In the genomic region with DNA sequence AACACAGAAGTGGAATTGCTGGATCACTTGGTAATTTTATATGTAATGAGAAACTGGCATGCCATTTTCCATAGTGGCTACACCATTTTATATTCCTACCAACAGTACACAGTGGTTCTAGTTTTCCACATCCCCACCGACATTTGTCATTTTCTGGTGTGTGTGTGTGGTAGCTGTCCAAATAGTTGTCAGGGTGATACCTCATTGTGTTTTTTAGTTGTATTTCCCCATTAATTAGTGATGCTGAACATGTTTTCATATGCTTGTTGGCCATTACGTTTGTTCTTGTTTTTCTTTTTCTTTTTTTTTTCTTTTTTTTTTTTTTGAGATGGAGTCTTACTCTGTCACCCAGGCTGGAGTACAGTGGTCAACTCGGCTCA, we compare ENCODE assay signal across 23 cellular contexts.
"Had no signal": no experiment of that assay in that cellular context is flagged by ENCODE, and none has a peak within 500 bp of the region (broad histone marks: within the 10 kb centered on the region; RNA-seq: fewer than 3 reads in every experiment).

No MANE protein-coding gene starts in this region.

- ATAC-seq: foreskin keratinocyte; gastroesophageal sphincter; heart left ventricle; left cardiac atrium; left lung; left ventricle myocardium superior; lower lobe of right lung; mucosa of descending colon; naive thymus-derived CD4-positive, alpha-beta T cell had no signal

- H3K4me3 Mint-ChIP-seq: mesothelial cell of epicardium; naive thymus-derived CD4-positive, alpha-beta T cell had no signal

- H3K4me3 ChIP-seq: colonic mucosa, dorsolateral prefrontal cortex, esophagus muscularis mucosa, gastroesophageal sphincter, heart left ventricle, hepatocyte, left lung, lower lobe of right lung, mucosa of descending colon had no signal

- H3K27ac Mint-ChIP-seq: mesothelial cell of epicardium; naive thymus-derived CD4-positive, alpha-beta T cell had no signal

- H3K27me3 Mint-ChIP-seq: naive thymus-derived CD4-positive, alpha-beta T cell had no signal

- H3K9me3 Mint-ChIP-seq: mesothelial cell of epicardium; naive thymus-derived CD4-positive, alpha-beta T cell had no signal

- DNase-seq: colonic mucosa; cortex of kidney; dermis blood vessel endothelial cell; dorsolateral prefrontal cortex; effector CD4-positive, alpha-beta T cell; effector memory CD4-positive, alpha-beta T cell; foreskin keratinocyte; heart left ventricle; left cardiac atrium; left lung; left ventricle myocardium superior; lower lobe of right lung; mesenchymal stem cell; mucosa of descending colon; naive thymus-derived CD4-positive, alpha-beta T cell had no signal

- H3K9me3 ChIP-seq: colonic mucosa, esophagus muscularis mucosa, gastroesophageal sphincter, heart left ventricle, left lung, lower lobe of right lung, mucosa of descending colon had no signal

- H3K27me3 ChIP-seq: colonic mucosa, dorsolateral prefrontal cortex, esophagus muscularis mucosa, foreskin keratinocyte, gastroesophageal sphincter, heart left ventricle, hepatocyte, left lung had no signal

- H3K27ac ChIP-seq: colonic mucosa, dorsolateral prefrontal cortex, esophagus muscularis mucosa, foreskin keratinocyte, gastroesophageal sphincter, heart left ventricle, hepatocyte, left lung, lower lobe of right lung had no signal

- H3K4me1 Mint-ChIP-seq: mesothelial cell of epicardium had no signal

- FAIRE-seq: endothelial cell of umbilical vein, frontal cortex, islet of Langerhans, keratinocyte had no signal

- H3K36me3 ChIP-seq: colonic mucosa had no signal
